ENCODE assay signal across 1 cellular context in the genomic region with DNA sequence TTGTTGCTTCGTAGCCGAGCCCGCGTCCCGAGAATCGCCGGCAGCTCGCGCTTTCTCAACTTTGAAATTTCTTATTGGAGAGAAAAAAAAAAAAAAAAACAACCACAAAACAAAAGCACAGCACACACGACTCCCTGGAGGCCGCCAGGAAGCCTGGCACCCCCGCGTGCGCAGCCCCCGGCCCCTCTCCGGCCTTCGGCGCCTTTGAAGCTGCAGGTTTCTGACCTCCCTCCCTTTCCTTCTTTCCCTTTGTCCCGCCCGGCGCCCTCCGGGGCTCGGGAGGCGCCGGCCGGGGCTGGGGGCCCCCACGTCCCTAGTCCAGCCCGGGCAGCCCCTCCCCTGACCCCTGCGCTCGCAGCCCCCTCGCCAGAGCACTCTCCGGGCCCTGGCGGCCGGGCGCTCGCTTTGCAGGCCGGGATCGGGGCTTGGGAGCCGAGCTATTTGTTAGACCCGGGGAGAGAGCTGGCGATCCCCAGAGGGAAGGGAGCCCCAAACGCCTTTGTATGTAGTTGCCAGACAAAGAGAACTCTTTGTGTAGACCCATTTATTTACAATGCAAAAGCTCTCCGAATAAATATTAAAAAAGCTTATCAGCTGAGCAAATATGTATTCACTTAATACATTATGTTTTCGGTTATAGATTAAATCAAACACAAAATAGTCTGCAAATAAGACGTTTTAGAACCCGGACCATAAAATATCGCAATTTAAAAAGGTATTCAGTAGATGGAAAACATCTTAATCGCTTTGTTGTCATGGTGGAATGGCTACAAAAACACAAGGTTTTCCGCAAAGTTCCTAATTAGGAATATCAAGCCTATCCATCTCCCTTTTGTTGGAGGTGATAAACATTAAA.
TF ChIP-seq lines count a peak whose summit lies in the region.

No MANE protein-coding gene starts in this region.

TF ChIP-seq in HepG2, 621 proteins besides CTCF, POLR2A, EP300 and RAD21 (continued from another document and continues in another):
- TF ChIP-seq, protein P1, sequence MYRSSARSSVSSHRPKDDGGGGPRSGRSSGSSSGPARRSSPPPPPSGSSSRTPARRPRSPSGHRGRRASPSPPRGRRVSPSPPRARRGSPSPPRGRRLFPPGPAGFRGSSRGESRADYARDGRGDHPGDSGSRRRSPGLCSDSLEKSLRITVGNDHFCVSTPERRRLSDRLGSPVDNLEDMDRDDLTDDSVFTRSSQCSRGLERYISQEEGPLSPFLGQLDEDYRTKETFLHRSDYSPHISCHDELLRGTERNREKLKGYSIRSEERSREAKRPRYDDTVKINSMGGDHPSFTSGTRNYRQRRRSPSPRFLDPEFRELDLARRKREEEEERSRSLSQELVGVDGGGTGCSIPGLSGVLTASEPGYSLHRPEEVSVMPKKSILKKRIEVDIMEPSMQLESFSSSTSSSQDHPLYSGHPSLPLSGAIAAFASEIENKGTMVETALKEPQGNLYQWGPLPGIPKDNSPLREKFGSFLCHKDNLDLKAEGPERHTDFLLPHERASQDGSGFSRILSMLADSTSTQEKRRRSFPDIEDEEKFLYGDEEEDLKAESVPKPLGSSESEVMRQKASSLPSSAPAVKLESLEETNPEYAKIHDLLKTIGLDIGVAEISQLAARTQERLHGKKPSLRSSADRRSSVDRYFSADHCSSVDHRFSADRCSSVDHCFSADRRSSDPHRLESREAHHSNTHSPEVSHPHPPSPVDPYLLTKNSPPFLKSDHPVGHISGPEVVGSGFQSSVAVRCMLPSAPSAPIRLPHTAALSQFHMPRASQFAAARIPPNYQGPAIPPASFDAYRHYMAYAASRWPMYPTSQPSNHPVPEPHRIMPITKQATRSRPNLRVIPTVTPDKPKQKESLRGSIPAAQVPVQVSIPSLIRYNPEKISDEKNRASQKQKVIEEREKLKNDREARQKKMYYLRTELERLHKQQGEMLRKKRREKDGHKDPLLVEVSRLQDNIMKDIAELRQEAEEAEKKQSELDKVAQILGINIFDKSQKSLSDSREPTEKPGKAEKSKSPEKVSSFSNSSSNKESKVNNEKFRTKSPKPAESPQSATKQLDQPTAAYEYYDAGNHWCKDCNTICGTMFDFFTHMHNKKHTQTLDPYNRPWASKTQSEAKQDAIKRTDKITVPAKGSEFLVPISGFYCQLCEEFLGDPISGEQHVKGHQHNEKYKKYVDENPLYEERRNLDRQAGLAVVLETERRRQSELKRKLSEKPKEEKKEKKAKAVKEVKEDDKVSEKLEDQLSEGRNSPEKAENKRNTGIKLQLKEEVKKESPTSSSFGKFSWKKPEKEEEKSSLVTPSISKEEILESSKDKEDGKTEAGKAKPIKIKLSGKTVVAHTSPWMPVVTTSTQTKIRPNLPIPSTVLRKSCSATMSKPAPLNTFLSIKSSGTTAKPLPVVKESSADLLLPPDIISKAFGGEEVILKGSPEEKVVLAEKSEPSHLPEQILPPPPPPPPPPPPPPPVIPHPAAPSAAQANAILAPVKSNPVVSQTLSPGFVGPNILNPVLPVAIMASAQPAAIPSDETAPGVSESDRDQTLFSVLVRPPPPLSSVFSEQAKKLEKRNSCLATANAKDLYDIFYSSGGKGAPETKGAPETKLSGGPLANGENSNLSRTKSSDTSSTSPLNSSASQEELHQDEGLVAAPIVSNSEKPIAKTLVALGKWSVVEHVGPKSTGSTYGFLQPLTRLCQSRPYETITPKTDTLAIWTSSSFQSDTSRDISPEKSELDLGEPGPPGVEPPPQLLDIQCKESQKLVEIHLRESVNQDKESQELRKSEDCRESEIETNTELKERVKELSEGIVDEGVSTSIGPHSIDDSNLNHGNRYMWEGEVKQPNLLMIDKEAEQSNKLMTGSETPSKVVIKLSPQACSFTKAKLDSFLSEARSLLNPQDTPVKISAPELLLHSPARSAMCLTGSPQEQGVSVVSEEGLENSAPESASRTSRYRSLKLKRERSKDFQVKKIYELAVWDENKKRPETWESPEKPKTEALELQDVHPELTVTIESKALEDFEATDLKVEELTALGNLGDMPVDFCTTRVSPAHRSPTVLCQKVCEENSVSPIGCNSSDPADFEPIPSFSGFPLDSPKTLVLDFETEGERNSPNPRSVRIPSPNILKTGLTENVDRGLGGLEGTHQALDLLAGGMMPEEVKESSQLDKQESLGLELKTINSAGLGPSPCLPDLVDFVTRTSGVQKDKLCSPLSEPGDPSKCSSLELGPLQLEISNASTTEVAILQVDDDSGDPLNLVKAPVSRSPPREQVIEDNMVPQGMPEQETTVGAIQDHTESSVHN (CRISPR knock-in tag; IDR thresholded peaks at IDR 0.05): no peak
- no peak for TF ChIP-seq ZNF672 (CRISPR knock-in tag; IDR thresholded peaks at IDR 0.05)
- TF ChIP-seq, protein P2, sequence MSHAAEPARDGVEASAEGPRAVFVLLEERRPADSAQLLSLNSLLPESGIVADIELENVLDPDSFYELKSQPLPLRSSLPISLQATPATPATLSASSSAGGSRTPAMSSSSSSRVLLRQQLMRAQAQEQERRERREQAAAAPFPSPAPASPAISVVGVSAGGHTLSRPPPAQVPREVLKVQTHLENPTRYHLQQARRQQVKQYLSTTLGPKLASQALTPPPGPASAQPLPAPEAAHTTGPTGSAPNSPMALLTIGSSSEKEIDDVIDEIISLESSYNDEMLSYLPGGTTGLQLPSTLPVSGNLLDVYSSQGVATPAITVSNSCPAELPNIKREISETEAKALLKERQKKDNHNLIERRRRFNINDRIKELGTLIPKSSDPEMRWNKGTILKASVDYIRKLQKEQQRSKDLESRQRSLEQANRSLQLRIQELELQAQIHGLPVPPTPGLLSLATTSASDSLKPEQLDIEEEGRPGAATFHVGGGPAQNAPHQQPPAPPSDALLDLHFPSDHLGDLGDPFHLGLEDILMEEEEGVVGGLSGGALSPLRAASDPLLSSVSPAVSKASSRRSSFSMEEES (CRISPR knock-in tag; IDR thresholded peaks at IDR 0.05): peak; percentile 46; the same call in 1 of the 2 replicates
- TF ChIP-seq, protein P3, sequence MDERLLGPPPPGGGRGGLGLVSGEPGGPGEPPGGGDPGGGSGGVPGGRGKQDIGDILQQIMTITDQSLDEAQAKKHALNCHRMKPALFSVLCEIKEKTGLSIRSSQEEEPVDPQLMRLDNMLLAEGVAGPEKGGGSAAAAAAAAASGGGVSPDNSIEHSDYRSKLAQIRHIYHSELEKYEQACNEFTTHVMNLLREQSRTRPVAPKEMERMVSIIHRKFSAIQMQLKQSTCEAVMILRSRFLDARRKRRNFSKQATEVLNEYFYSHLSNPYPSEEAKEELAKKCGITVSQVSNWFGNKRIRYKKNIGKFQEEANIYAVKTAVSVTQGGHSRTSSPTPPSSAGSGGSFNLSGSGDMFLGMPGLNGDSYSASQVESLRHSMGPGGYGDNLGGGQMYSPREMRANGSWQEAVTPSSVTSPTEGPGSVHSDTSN (CRISPR knock-in tag; IDR thresholded peaks at IDR 0.05): no peak
- TF ChIP-seq SMARCE1 (IDR thresholded peaks at IDR 0.05; ENCODE audit: borderline replicate concordance): no peak
- TF ChIP-seq IRF2 (CRISPR knock-in tag; IDR thresholded peaks at IDR 0.05): no peak
- TF ChIP-seq ZNF296 (CRISPR knock-in tag; conservative IDR thresholded peaks at IDR 0.05): no peak
- 0 out of 2 replicates have a peak, but pooled peaks have one; percentile 27 for TF ChIP-seq ZNF331 (CRISPR knock-in tag; IDR thresholded peaks at IDR 0.05)
- TF ChIP-seq SNAI1 (CRISPR knock-in tag; IDR thresholded peaks at IDR 0.05; ENCODE audit: borderline replicate concordance): no peak
- TF ChIP-seq ZNF329 (CRISPR knock-in tag; IDR thresholded peaks at IDR 0.05; ENCODE audit: low read depth): no peak
- no peak for TF ChIP-seq ZSCAN12 (CRISPR knock-in tag; IDR thresholded peaks at IDR 0.05)
- TF ChIP-seq STAG1 (CRISPR knock-in tag; IDR thresholded peaks at IDR 0.05): no peak; the same call in 1 of the 2 replicates
- peak; percentile 19; the same call in 1 of the 2 replicates for TF ChIP-seq MED1 (CRISPR knock-in tag; IDR thresholded peaks at IDR 0.05)
- peak; percentile 52; the same call in 1 of the 2 replicates for TF ChIP-seq SMAD3 (CRISPR knock-in tag; IDR thresholded peaks at IDR 0.05)
- TF ChIP-seq ZNF546 (CRISPR knock-in tag; conservative IDR thresholded peaks at IDR 0.05): no peak
- TF ChIP-seq, protein P4, sequence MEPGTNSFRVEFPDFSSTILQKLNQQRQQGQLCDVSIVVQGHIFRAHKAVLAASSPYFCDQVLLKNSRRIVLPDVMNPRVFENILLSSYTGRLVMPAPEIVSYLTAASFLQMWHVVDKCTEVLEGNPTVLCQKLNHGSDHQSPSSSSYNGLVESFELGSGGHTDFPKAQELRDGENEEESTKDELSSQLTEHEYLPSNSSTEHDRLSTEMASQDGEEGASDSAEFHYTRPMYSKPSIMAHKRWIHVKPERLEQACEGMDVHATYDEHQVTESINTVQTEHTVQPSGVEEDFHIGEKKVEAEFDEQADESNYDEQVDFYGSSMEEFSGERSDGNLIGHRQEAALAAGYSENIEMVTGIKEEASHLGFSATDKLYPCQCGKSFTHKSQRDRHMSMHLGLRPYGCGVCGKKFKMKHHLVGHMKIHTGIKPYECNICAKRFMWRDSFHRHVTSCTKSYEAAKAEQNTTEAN (CRISPR knock-in tag; conservative IDR thresholded peaks at IDR 0.05): no peak
- TF ChIP-seq, protein P5, sequence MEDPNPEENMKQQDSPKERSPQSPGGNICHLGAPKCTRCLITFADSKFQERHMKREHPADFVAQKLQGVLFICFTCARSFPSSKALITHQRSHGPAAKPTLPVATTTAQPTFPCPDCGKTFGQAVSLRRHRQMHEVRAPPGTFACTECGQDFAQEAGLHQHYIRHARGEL (CRISPR knock-in tag; IDR thresholded peaks at IDR 0.05): no peak
- no peak for TF ChIP-seq NFE2L1 (CRISPR knock-in tag; IDR thresholded peaks at IDR 0.05; ENCODE audit: borderline replicate concordance)
- peak; percentile 74; the same call in 1 of the 2 replicates for TF ChIP-seq TBX2 (CRISPR knock-in tag; IDR thresholded peaks at IDR 0.05; ENCODE audit: borderline replicate concordance)
- no peak for TF ChIP-seq MXI1 (IDR thresholded peaks at IDR 0.05; ENCODE audit: borderline replicate concordance, low read depth, low read length)
- TF ChIP-seq ERF (CRISPR knock-in tag; IDR thresholded peaks at IDR 0.05): no peak
- no peak for TF ChIP-seq NFYB (CRISPR knock-in tag; IDR thresholded peaks at IDR 0.05)
- TF ChIP-seq, protein P6, sequence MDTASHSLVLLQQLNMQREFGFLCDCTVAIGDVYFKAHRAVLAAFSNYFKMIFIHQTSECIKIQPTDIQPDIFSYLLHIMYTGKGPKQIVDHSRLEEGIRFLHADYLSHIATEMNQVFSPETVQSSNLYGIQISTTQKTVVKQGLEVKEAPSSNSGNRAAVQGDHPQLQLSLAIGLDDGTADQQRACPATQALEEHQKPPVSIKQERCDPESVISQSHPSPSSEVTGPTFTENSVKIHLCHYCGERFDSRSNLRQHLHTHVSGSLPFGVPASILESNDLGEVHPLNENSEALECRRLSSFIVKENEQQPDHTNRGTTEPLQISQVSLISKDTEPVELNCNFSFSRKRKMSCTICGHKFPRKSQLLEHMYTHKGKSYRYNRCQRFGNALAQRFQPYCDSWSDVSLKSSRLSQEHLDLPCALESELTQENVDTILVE (CRISPR knock-in tag; IDR thresholded peaks at IDR 0.05): peak; percentile 64; the same call in 1 of the 2 replicates
- TF ChIP-seq ZNF839 (CRISPR knock-in tag; IDR thresholded peaks at IDR 0.05; ENCODE audit: borderline replicate concordance): no peak
- TF ChIP-seq HOXA3 (CRISPR knock-in tag; IDR thresholded peaks at IDR 0.05): peak; percentile 53; the same call in 1 of the 2 replicates
- no peak for TF ChIP-seq ESRRA (CRISPR knock-in tag; IDR thresholded peaks at IDR 0.05; ENCODE audit: low read depth)
- TF ChIP-seq, protein P7, sequence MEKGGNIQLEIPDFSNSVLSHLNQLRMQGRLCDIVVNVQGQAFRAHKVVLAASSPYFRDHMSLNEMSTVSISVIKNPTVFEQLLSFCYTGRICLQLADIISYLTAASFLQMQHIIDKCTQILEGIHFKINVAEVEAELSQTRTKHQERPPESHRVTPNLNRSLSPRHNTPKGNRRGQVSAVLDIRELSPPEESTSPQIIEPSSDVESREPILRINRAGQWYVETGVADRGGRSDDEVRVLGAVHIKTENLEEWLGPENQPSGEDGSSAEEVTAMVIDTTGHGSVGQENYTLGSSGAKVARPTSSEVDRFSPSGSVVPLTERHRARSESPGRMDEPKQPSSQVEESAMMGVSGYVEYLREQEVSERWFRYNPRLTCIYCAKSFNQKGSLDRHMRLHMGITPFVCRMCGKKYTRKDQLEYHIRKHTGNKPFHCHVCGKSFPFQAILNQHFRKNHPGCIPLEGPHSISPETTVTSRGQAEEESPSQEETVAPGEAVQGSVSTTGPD (CRISPR knock-in tag; IDR thresholded peaks at IDR 0.05): no peak
- no peak for TF ChIP-seq ZNF260 (CRISPR knock-in tag; IDR thresholded peaks at IDR 0.05; ENCODE audit: borderline replicate concordance, low read depth)
- TF ChIP-seq, protein P8, sequence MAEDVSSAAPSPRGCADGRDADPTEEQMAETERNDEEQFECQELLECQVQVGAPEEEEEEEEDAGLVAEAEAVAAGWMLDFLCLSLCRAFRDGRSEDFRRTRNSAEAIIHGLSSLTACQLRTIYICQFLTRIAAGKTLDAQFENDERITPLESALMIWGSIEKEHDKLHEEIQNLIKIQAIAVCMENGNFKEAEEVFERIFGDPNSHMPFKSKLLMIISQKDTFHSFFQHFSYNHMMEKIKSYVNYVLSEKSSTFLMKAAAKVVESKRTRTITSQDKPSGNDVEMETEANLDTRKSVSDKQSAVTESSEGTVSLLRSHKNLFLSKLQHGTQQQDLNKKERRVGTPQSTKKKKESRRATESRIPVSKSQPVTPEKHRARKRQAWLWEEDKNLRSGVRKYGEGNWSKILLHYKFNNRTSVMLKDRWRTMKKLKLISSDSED (CRISPR knock-in tag; IDR thresholded peaks at IDR 0.05): no peak
- TF ChIP-seq MLLT10 (CRISPR knock-in tag; IDR thresholded peaks at IDR 0.05): no peak
- peak; percentile 74 for TF ChIP-seq ETV5 (CRISPR knock-in tag; IDR thresholded peaks at IDR 0.05; ENCODE audit: borderline replicate concordance)
- TF ChIP-seq, protein P9, sequence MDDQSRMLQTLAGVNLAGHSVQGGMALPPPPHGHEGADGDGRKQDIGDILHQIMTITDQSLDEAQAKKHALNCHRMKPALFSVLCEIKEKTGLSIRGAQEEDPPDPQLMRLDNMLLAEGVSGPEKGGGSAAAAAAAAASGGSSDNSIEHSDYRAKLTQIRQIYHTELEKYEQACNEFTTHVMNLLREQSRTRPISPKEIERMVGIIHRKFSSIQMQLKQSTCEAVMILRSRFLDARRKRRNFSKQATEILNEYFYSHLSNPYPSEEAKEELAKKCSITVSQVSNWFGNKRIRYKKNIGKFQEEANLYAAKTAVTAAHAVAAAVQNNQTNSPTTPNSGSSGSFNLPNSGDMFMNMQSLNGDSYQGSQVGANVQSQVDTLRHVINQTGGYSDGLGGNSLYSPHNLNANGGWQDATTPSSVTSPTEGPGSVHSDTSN (CRISPR knock-in tag; IDR thresholded peaks at IDR 0.05; ENCODE audit: borderline replicate concordance): no peak
- TF ChIP-seq KDM3A (CRISPR knock-in tag; IDR thresholded peaks at IDR 0.05; ENCODE audit: low read depth): peak; percentile 62; the same call in 1 of the 2 replicates
- TF ChIP-seq DNMT1 (CRISPR knock-in tag; IDR thresholded peaks at IDR 0.05): no peak
- TF ChIP-seq ZNF484 (CRISPR knock-in tag; IDR thresholded peaks at IDR 0.05; ENCODE audit: borderline replicate concordance, low read depth): no peak
